Comparison of ENCODE assay signal across 10 cellular contexts in the genomic region with DNA sequence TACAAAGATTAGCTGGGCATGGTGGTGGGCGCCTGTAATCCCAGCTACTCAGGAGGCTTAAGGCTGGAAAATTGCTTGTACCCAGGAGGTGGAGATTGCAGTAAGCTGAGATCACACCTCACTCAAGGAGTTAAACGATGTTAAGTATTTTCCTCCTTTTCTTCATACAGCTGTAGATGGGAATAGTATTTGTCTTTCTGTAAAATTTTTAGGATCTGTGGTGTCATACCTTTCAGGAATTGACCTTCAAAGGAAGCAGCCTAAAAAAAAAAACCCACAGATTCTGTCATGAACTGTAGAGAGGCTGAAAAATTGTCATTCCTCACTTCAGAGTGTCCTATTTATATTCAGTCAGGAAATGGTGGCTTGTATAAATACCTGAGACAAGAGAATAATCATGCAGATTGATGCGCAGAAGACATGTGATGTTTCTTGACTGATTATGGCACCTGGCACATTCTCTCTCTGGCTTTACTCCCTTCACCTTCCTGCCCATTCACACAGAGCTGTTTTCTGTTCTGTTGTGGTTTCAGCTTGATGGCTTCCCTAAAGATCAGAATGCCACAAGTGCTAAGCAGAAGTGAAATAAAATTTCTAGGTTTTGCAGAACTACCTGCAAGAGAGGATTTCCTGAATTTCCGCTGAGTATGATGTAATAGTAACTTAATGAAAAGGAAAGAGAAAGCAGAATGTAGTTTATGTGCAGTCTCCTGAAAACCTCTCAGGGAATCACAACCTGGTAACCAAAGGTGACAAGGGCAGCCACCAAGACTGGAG. TPM values are rescaled to one million over a fixed set of nuclear protein-coding genes. Genes with fewer than 3 reads are reported as not detected.
A peak's percentile ranks its signal among the peaks of the same experiment; 100 is the strongest.
DNase-seq lines count a peak whose midpoint lies in the region; ATAC-seq and TF ChIP-seq lines count a peak whose summit lies in the region.
"Had no signal": no experiment of that assay in that cellular context is flagged by ENCODE, and none has a peak within 500 bp of the region (broad histone marks: within the 10 kb centered on the region; RNA-seq: fewer than 3 reads in every experiment).

No MANE protein-coding gene starts in this region.

- no peak for TF ChIP-seq CTCF in heart right ventricle (IDR thresholded peaks at IDR 0.05)
- TF ChIP-seq CTCF in gastrocnemius medialis (IDR thresholded peaks at IDR 0.05 in 4 of 5, conservative IDR thresholded peaks at IDR 0.05 in 1 of 5), result no peak

- no peaks in the 10 kb centered on the region for H3K9me3 Mint-ChIP-seq in memory B cell

- DNase-seq in memory B cell (ENCODE audit: low spot score in 2 of 2) (peak; percentile 27 to 69), heart right ventricle (no peak), gastrocnemius medialis (no peak), cerebellum (ENCODE audit: low spot score) (no peak), NCI-H128 (lab: John Stamatoyannopoulos, UW; ENCODE audit: unreplicated experiment) (no peak)

- intact Hi-C loops in heart right ventricle (cut with DNase I), result no loop called here
- intact Hi-C loops in gastrocnemius medialis (cut with DNase I; ENCODE audit: low total_unique reads), result no loop called here

- peaks cover 6% of the 10 kb centered on the region for H3K4me1 Mint-ChIP-seq in memory B cell

- 86 to 87% methylated on average over 4 of the region's 4 CpGs for WGBS in heart right ventricle, 2 donors

- ATAC-seq in GM18868 (IDR thresholded peaks at IDR 0.05; ENCODE audit: unreplicated experiment) (peak; percentile 94), GM21786 (IDR thresholded peaks at IDR 0.05; ENCODE audit: unreplicated experiment) (peak; percentile 90), HG03575 (IDR thresholded peaks at IDR 0.05; ENCODE audit: extremely low read depth, insufficient number of reproducible peaks, low FRiP score, unreplicated experiment) (peak; percentile 70), memory B cell (ENCODE audit: low read depth) (peak; percentile 95), heart right ventricle (no peak), gastrocnemius medialis (no peak)

- no peaks in the 10 kb centered on the region for H3K36me3 Mint-ChIP-seq in memory B cell

- peaks cover 0 to 14% (median 0%) of the 10 kb centered on the region in 9 donors for H3K4me1 ChIP-seq in heart right ventricle
- no peaks in the 10 kb centered on the region for H3K4me1 ChIP-seq in gastrocnemius medialis

- H3K36me3 ChIP-seq in heart right ventricle (no peaks in the 10 kb centered on the region), gastrocnemius medialis (no peaks in the 10 kb centered on the region)

- peaks cover 11% of the 10 kb centered on the region for H3K27me3 Mint-ChIP-seq in memory B cell

- H3K27me3 ChIP-seq in heart right ventricle, result peaks cover 0 to 31% (median 10%) of the 10 kb centered on the region in 7 donors
- no peaks in the 10 kb centered on the region for H3K27me3 ChIP-seq in gastrocnemius medialis

- H3K4me3 ChIP-seq in heart right ventricle (no peak overlapping the region), gastrocnemius medialis (no peak overlapping the region)
- H3K4me3 ChIP-seq: SK-N-MC had no signal

- no peak for TF ChIP-seq POLR2A in gastrocnemius medialis (IDR thresholded peaks at IDR 0.05)

- in situ Hi-C loops in gastrocnemius medialis (cut with MboI; ENCODE audit: low sequenced_read_pairs in 4 of 4), result no loop called here

- no peak overlapping the region for H3K27ac ChIP-seq in heart right ventricle
- no peak overlapping the region for H3K27ac ChIP-seq in gastrocnemius medialis
- H3K27ac ChIP-seq: SK-N-MC had no signal

- H3K27ac Mint-ChIP-seq in memory B cell, result peak overlapping the region; percentile 65

- H3K4me3 Mint-ChIP-seq in memory B cell, result no peak overlapping the region

- H3K9me3 ChIP-seq in heart right ventricle (peaks cover 0 to 9% (median 0%) of the 10 kb centered on the region in 11 donors), gastrocnemius medialis (no peaks in the 10 kb centered on the region)

RNA-seq across cellular contexts. Expression of a gene that starts 3.8 kb away (rescaled TPM):
- not detected for total RNA-seq in heart right ventricle
- not detected for polyA plus RNA-seq in heart right ventricle
- not detected for total RNA-seq in gastrocnemius medialis
- not detected for total RNA-seq in cerebellum
- total RNA-seq: cardiac septum had no signal

RNA-seq across cellular contexts. Expression of a gene that starts 35.1 kb away (rescaled TPM):
- not detected for total RNA-seq in heart right ventricle
- not detected for polyA plus RNA-seq in heart right ventricle
- not detected for total RNA-seq in gastrocnemius medialis
- not detected for total RNA-seq in cerebellum
- total RNA-seq: cardiac septum had no signal

RNA-seq across cellular contexts. Expression of a gene that starts 38.1 kb away (rescaled TPM):
- not detected for total RNA-seq in heart right ventricle
- polyA plus RNA-seq in heart right ventricle, result not detected
- total RNA-seq in gastrocnemius medialis, result not detected
- total RNA-seq in cerebellum, result not detected
- total RNA-seq: cardiac septum had no signal

RNA-seq across cellular contexts. Expression of a gene that starts 58.8 kb away (rescaled TPM):
- not detected for total RNA-seq in heart right ventricle
- polyA plus RNA-seq in heart right ventricle, result not detected
- not detected for total RNA-seq in gastrocnemius medialis
- not detected for total RNA-seq in cerebellum
- total RNA-seq: cardiac septum had no signal

Comparison
In these comparisons a context has a peak if more than half of its experiments do, and no peak if none do; other contexts are left out.
1. ATAC-seq: peak in GM18868 (single experiment), GM21786 (single experiment), HG03575 (single experiment) and memory B cell (single experiment); none in heart right ventricle (0 of 8) and gastrocnemius medialis (0 of 2).
2. DNase-seq: peak in memory B cell (2 of 2); none in heart right ventricle (0 of 2), gastrocnemius medialis (0 of 2), cerebellum (single experiment) and NCI-H128 (single experiment).